In the genomic region with DNA sequence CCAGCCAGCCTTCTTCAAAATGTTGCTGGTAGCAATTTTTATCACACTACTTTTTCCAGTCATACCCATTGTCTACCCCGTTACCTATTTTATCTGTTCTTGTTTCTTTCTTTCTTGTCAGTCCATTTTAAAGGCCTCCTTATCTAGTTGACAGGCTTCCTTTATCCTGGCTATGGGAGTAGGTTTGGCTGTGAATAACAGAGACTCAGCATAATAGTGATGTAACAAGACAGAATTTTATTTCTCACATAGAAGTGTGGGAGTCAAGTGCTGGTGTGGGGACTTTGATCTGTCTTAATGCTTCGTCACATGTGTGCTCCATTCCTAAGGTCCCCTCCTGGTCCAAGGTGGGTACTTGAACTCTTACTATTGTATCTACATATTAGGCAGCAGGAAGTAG, we compare ENCODE assay signal across 2 cellular contexts.
A peak's percentile ranks its signal among the peaks of the same experiment; 100 is the strongest.
TF ChIP-seq lines count a peak whose summit lies in the region.

No MANE protein-coding gene starts in this region.

TF ChIP-seq in GM23338, 12 proteins besides CTCF, POLR2A, EP300 and RAD21 (continues in another document):
- no peak for TF ChIP-seq STAT1 (IDR thresholded peaks at IDR 0.05; ENCODE audit: unreplicated experiment)
- TF ChIP-seq EZH2phosphoT487 (IDR thresholded peaks at IDR 0.05; ENCODE audit: unreplicated experiment) = no peak
- TF ChIP-seq NANOG (IDR thresholded peaks at IDR 0.05; ENCODE audit: borderline replicate concordance) = no peak
- no peak for TF ChIP-seq JUNB (IDR thresholded peaks at IDR 0.05; ENCODE audit: unreplicated experiment)
- no peak for TF ChIP-seq ZNF331 (CRISPR knock-in tag; IDR thresholded peaks at IDR 0.05; ENCODE audit: low read depth)
- TF ChIP-seq, protein P1, sequence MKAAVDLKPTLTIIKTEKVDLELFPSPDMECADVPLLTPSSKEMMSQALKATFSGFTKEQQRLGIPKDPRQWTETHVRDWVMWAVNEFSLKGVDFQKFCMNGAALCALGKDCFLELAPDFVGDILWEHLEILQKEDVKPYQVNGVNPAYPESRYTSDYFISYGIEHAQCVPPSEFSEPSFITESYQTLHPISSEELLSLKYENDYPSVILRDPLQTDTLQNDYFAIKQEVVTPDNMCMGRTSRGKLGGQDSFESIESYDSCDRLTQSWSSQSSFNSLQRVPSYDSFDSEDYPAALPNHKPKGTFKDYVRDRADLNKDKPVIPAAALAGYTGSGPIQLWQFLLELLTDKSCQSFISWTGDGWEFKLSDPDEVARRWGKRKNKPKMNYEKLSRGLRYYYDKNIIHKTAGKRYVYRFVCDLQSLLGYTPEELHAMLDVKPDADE (IDR thresholded peaks at IDR 0.05) = no peak
- no peak for TF ChIP-seq CREB1 (CRISPR knock-in tag; IDR thresholded peaks at IDR 0.05; ENCODE audit: low read depth)
- no peak for TF ChIP-seq EZH2 (IDR thresholded peaks at IDR 0.05; ENCODE audit: low read depth, unreplicated experiment)
- TF ChIP-seq POLR2AphosphoS5 (IDR thresholded peaks at IDR 0.05; ENCODE audit: low read depth) = no peak
- TF ChIP-seq, protein P2, sequence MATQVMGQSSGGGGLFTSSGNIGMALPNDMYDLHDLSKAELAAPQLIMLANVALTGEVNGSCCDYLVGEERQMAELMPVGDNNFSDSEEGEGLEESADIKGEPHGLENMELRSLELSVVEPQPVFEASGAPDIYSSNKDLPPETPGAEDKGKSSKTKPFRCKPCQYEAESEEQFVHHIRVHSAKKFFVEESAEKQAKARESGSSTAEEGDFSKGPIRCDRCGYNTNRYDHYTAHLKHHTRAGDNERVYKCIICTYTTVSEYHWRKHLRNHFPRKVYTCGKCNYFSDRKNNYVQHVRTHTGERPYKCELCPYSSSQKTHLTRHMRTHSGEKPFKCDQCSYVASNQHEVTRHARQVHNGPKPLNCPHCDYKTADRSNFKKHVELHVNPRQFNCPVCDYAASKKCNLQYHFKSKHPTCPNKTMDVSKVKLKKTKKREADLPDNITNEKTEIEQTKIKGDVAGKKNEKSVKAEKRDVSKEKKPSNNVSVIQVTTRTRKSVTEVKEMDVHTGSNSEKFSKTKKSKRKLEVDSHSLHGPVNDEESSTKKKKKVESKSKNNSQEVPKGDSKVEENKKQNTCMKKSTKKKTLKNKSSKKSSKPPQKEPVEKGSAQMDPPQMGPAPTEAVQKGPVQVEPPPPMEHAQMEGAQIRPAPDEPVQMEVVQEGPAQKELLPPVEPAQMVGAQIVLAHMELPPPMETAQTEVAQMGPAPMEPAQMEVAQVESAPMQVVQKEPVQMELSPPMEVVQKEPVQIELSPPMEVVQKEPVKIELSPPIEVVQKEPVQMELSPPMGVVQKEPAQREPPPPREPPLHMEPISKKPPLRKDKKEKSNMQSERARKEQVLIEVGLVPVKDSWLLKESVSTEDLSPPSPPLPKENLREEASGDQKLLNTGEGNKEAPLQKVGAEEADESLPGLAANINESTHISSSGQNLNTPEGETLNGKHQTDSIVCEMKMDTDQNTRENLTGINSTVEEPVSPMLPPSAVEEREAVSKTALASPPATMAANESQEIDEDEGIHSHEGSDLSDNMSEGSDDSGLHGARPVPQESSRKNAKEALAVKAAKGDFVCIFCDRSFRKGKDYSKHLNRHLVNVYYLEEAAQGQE (IDR thresholded peaks at IDR 0.05; ENCODE audit: unreplicated experiment) = no peak

TF ChIP-seq in K562, 482 proteins besides CTCF, POLR2A, EP300 and RAD21:
- no peak for TF ChIP-seq DACH1 (IDR thresholded peaks at IDR 0.05; ENCODE audit: partially characterized antibody)
- TF ChIP-seq CC2D1A (IDR thresholded peaks at IDR 0.05) = no peak
- no peak for TF ChIP-seq ZNF384 (IDR thresholded peaks at IDR 0.05; ENCODE audit: low read depth, low read length)
- TF ChIP-seq SOX6 (IDR thresholded peaks at IDR 0.05) = no peak
- TF ChIP-seq ZNF316 (IDR thresholded peaks at IDR 0.05) = peak; percentile 75
- peak; percentile 59 for TF ChIP-seq MAFG (tag; conservative IDR thresholded peaks at IDR 0.05)
- no peak for TF ChIP-seq SAFB (IDR thresholded peaks at IDR 0.05; ENCODE audit: borderline replicate concordance, low read depth, low read length)
- no peak for TF ChIP-seq LCOR (CRISPR knock-in tag; IDR thresholded peaks at IDR 0.05)
- TF ChIP-seq C11orf30 (IDR thresholded peaks at IDR 0.05; ENCODE audit: low read depth) = peak; percentile 70
- TF ChIP-seq, protein P3, sequence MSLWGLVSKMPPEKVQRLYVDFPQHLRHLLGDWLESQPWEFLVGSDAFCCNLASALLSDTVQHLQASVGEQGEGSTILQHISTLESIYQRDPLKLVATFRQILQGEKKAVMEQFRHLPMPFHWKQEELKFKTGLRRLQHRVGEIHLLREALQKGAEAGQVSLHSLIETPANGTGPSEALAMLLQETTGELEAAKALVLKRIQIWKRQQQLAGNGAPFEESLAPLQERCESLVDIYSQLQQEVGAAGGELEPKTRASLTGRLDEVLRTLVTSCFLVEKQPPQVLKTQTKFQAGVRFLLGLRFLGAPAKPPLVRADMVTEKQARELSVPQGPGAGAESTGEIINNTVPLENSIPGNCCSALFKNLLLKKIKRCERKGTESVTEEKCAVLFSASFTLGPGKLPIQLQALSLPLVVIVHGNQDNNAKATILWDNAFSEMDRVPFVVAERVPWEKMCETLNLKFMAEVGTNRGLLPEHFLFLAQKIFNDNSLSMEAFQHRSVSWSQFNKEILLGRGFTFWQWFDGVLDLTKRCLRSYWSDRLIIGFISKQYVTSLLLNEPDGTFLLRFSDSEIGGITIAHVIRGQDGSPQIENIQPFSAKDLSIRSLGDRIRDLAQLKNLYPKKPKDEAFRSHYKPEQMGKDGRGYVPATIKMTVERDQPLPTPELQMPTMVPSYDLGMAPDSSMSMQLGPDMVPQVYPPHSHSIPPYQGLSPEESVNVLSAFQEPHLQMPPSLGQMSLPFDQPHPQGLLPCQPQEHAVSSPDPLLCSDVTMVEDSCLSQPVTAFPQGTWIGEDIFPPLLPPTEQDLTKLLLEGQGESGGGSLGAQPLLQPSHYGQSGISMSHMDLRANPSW (CRISPR knock-in tag; IDR thresholded peaks at IDR 0.05) = no peak
